12 cellular contexts compared by ENCODE assay signal in genomic region chr3:196726788-196727675, GRCh38. TPM values are rescaled to one million over a fixed set of nuclear protein-coding genes. Genes with fewer than 3 reads are reported as not detected.
A peak's percentile ranks its signal among the peaks of the same experiment; 100 is the strongest.
DNase-seq lines count a peak whose midpoint lies in the region; ATAC-seq, FAIRE-seq and TF ChIP-seq lines count a peak whose summit lies in the region.
"Had no signal": no experiment of that assay in that cellular context is flagged by ENCODE, and none has a peak within 500 bp of the region (broad histone marks: within the 10 kb centered on the region; RNA-seq: fewer than 3 reads in every experiment).

No MANE protein-coding gene starts in this region.

- no peak for TF ChIP-seq CTCF in HFFc6 (IDR thresholded peaks at IDR 0.05)

- no peaks in the 10 kb centered on the region for H3K9me3 Mint-ChIP-seq in HFFc6
- no peaks in the 10 kb centered on the region for H3K9me3 Mint-ChIP-seq in activated T-helper 17 cell treated with anti-CD3 and anti-CD28 coated beads, Interleukin-2, amount 50 U/mL, for 72 hours

- TF ChIP-seq POLR2A in GM12891 (IDR thresholded peaks at IDR 0.05; ENCODE audit: low read depth, low read length): no peak

- peak overlapping the region; percentile 37 for H3K4me3 Mint-ChIP-seq in HFFc6
- peak overlapping the region; percentile 70 for H3K4me3 Mint-ChIP-seq in activated T-helper 17 cell treated with anti-CD3 and anti-CD28 coated beads, Interleukin-2, amount 50 U/mL, for 72 hours

- FAIRE-seq in GM12891 (lab: Jason Lieb, UNC): no peak

- no peaks in the 10 kb centered on the region for H3K27me3 Mint-ChIP-seq in HFFc6 (ENCODE audit: insufficient read depth)
- H3K27me3 Mint-ChIP-seq in activated T-helper 17 cell treated with anti-CD3 and anti-CD28 coated beads, Interleukin-2, amount 50 U/mL, for 72 hours: no peaks in the 10 kb centered on the region

- peak overlapping the region; percentile 63 for H3K27ac Mint-ChIP-seq in HFFc6
- peak overlapping the region; percentile 83 for H3K27ac Mint-ChIP-seq in activated T-helper 17 cell treated with anti-CD3 and anti-CD28 coated beads, Interleukin-2, amount 50 U/mL, for 72 hours

- peaks cover 26% of the 10 kb centered on the region for H3K4me1 Mint-ChIP-seq in HFFc6 (ENCODE audit: low read depth)
- H3K4me1 Mint-ChIP-seq in activated T-helper 17 cell treated with anti-CD3 and anti-CD28 coated beads, Interleukin-2, amount 50 U/mL, for 72 hours: peaks cover 12% of the 10 kb centered on the region

- peak; percentile 100 for ATAC-seq in activated T-helper 17 cell treated with anti-CD3 and anti-CD28 coated beads, Interleukin-2, amount 50 U/mL, for 72 hours (replicated peaks)
- ATAC-seq: Right ventricle myocardium inferior had no signal

- DNase-seq in AG08396 (ENCODE audit: low spot score): peak; percentile 8
- DNase-seq in HFFc6: peak; percentile 60
- DNase-seq in fibroblast of the conjunctiva (ENCODE audit: low read depth): peak; percentile 9
- no peak for DNase-seq in GF-D8 (lab: John Stamatoyannopoulos, UW)
- DNase-seq in GM12891 (ENCODE audit: insufficient read length, low spot score): no peak
- DNase-seq in NCI-H1092 (lab: John Stamatoyannopoulos, UW): no peak
- DNase-seq in effector CD4-positive, alpha-beta T cell: no peak
- DNase-seq: activated CD8-positive, alpha-beta memory T cell treated with anti-CD3 and anti-CD28 coated beads for 24 hours; NCI-H2081; stimulated activated CD4-positive, alpha-beta T cell treated with anti-CD3 and anti-CD28 coated beads, Interleukin-2, amount 100 ng/mL, for 48 hours had no signal

- peaks cover 12% of the 10 kb centered on the region for H3K36me3 Mint-ChIP-seq in HFFc6 (ENCODE audit: low read depth)
- H3K36me3 Mint-ChIP-seq in activated T-helper 17 cell treated with anti-CD3 and anti-CD28 coated beads, Interleukin-2, amount 50 U/mL, for 72 hours (ENCODE audit: low read depth): peaks cover 67% of the 10 kb centered on the region

TF ChIP-seq in GM12891, 5 proteins besides CTCF, POLR2A, EP300 and RAD21:
- no peak for TF ChIP-seq PAX5 (IDR thresholded peaks at IDR 0.05; ENCODE audit: insufficient read depth, low read length, severe bottlenecking)
- no peak for TF ChIP-seq POLR2AphosphoS5 (IDR thresholded peaks at IDR 0.05; ENCODE audit: low read depth, low read length)
- TF ChIP-seq POU2F2 (IDR thresholded peaks at IDR 0.05; ENCODE audit: low read depth, low read length): no peak
- no peak for TF ChIP-seq SPI1 (IDR thresholded peaks at IDR 0.05; ENCODE audit: low read depth, low read length)
- TF ChIP-seq TAF1 (IDR thresholded peaks at IDR 0.05; ENCODE audit: low read depth, low read length): no peak

RNA-seq across cellular contexts. Expression of gene PAK2, which starts 12.6 kb away (rescaled TPM):
- total RNA-seq in HFFc6 (2021; fragmentation: NEBNext Ultra II Directional; extraction: Animal tissue kit (Norgen Biotek cat#: 25700)): 10 to 100 TPM; 63.9 to 78.0 (median 69.4) TPM
- total RNA-seq in activated T-helper 17 cell treated with anti-CD3 and anti-CD28 coated beads, Interleukin-2, amount 50 U/mL, for 72 hours: 100 to 1,000 TPM in 1 of 2 donors, 10 to 100 TPM in 1; 94.8 to 108 TPM
- polyA plus RNA-seq in GM12891 (2012; ENCODE audit: low read depth, missing spikeins): 25.7 TPM

RNA-seq across cellular contexts. Expression of gene PIGX, which starts 14.9 kb away (rescaled TPM):
- total RNA-seq in HFFc6 (2021; fragmentation: NEBNext Ultra II Directional; extraction: Animal tissue kit (Norgen Biotek cat#: 25700)): 10 to 100 TPM; 19.6 to 25.0 (median 24.2) TPM
- 10 to 100 TPM; 38.6 to 52.8 TPM for total RNA-seq in activated T-helper 17 cell treated with anti-CD3 and anti-CD28 coated beads, Interleukin-2, amount 50 U/mL, for 72 hours
- polyA plus RNA-seq in GM12891 (2012; ENCODE audit: low read depth, missing spikeins): 15.2 TPM

RNA-seq across cellular contexts. Expression of gene CEP19, which starts 15.0 kb away (rescaled TPM):
- 1 to 10 TPM; 1.9 to 2.6 (median 2.1) TPM for total RNA-seq in HFFc6 (2021; fragmentation: NEBNext Ultra II Directional; extraction: Animal tissue kit (Norgen Biotek cat#: 25700))
- 1 to 10 TPM; 3.7 to 4.5 TPM for total RNA-seq in activated T-helper 17 cell treated with anti-CD3 and anti-CD28 coated beads, Interleukin-2, amount 50 U/mL, for 72 hours
- polyA plus RNA-seq in GM12891 (2012; ENCODE audit: low read depth, missing spikeins): 1.9 TPM

Comparison
In these comparisons a context has a peak if more than half of its experiments do, and no peak if none do; other contexts are left out.
1. DNase-seq: peak in AG08396 (single experiment), HFFc6 (single experiment) and fibroblast of the conjunctiva (single experiment); none in GF-D8 (single experiment), GM12891 (single experiment), NCI-H1092 (single experiment) and effector CD4-positive, alpha-beta T cell (single experiment).